Comparison of ENCODE assay signal across 22 cellular contexts in the genomic region with DNA sequence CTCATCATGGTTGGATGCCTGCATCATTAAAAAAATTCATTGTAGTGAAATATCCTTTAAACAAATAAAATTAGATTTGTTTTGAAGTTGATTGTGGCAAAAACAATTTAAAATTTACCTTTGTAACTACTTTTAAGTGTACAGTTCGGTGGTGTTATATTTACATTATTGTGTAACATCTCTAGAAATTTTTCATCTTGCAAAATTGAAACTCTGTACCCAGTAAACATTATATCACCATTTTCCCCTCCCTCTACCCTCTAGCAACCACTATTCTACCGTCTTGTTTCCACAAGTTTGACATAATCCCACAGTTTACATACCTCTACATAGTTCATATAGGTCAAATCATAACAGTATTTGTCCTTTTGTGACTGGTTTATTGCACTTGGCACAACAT.
"Had no signal": no experiment of that assay in that cellular context is flagged by ENCODE, and none has a peak within 500 bp of the region (broad histone marks: within the 10 kb centered on the region; RNA-seq: fewer than 3 reads in every experiment).

No MANE protein-coding gene starts in this region.

- H3K9me3 ChIP-seq: esophagus muscularis mucosa, gastroesophageal sphincter, heart right ventricle, left lung, lower lobe of right lung had no signal

- H3K27ac ChIP-seq: coronary artery, dorsolateral prefrontal cortex, esophagus muscularis mucosa, foreskin keratinocyte, gastroesophageal sphincter, heart right ventricle, left lung, lower lobe of right lung had no signal

- DNase-seq: dermis blood vessel endothelial cell; dorsolateral prefrontal cortex; effector CD4-positive, alpha-beta T cell; effector memory CD4-positive, alpha-beta T cell; foreskin keratinocyte; head of caudate nucleus; heart right ventricle; hippocampal formation; left cardiac atrium; left lung; left ventricle myocardium superior; lower lobe of right lung; mesenchymal stem cell; midbrain; naive thymus-derived CD4-positive, alpha-beta T cell had no signal

- H3K4me3 ChIP-seq: coronary artery, dorsolateral prefrontal cortex, esophagus muscularis mucosa, gastroesophageal sphincter, heart right ventricle, left lung, lower lobe of right lung had no signal

- H3K4me1 ChIP-seq: foreskin keratinocyte had no signal

- H3K36me3 ChIP-seq: gastroesophageal sphincter, left lung, lower lobe of right lung had no signal

- H3K27me3 ChIP-seq: dorsolateral prefrontal cortex, esophagus muscularis mucosa, foreskin keratinocyte, gastroesophageal sphincter, left lung had no signal

- ATAC-seq: foreskin keratinocyte; gastroesophageal sphincter; heart right ventricle; left cardiac atrium; left lung; left ventricle myocardium superior; lower lobe of right lung; naive thymus-derived CD4-positive, alpha-beta T cell had no signal

- FAIRE-seq: endothelial cell of umbilical vein, frontal cortex, islet of Langerhans, keratinocyte had no signal
